ENCODE assay signal across 25 cellular contexts in genomic region chr18:48481092-48481491, GRCh38.
"Had no signal": no experiment of that assay in that cellular context is flagged by ENCODE, and none has a peak within 500 bp of the region (broad histone marks: within the 10 kb centered on the region; RNA-seq: fewer than 3 reads in every experiment).

No MANE protein-coding gene starts in this region.

- DNase-seq: activated CD4-positive, alpha-beta T cell treated with anti-CD3 and anti-CD28 coated beads, Interleukin-2, amount 50 U/mL, for 4 hours; activated CD8-positive, alpha-beta T cell treated with anti-CD3 and anti-CD28 coated beads for 36 hours; activated effector memory CD4-positive, alpha-beta T cell treated with Interleukin-2 at 50 U/mL for 16 hours; activated naive CD4-positive, alpha-beta T cell treated with anti-CD3 and anti-CD28 coated beads, Interleukin-2, amount 10 ng/mL, durations not matched to agents 7 days and 5 days; activated naive CD8-positive, alpha-beta T cell treated with anti-CD3 and anti-CD28 coated beads, Interleukin-2, amount 50 U/mL, for 24 hours; activated T-cell treated with anti-CD3 and anti-CD28 coated beads, Interleukin-2, amount 50 U/mL, for 4 hours; anterior cingulate cortex; caudate nucleus; cerebellar nuclear complex; cortex of kidney; NCI-H1105; NCI-H1417 treated with DMSO at 0.1 percent for 48 hours; NCI-H187 treated with DMSO at 0.1 percent for 48 hours; NCI-H2081; NCI-H2171 treated with DMSO at 0.1 percent for 48 hours; NCI-H2227 treated with DMSO at 0.1 percent for 48 hours; NCI-H446; NCI-H510A treated with DMSO at 0.1 percent for 48 hours; NCI-H69; PC-9; SIG-M5; SW 1271; T-helper 1 cell; T-helper 2 cell; T-helper 9 cell had no signal
